In genomic region chr2:52874706-52875105, GRCh38 we compare ENCODE assay signal across 26 cellular contexts.
"Had no signal": no experiment of that assay in that cellular context is flagged by ENCODE, and none has a peak within 500 bp of the region (broad histone marks: within the 10 kb centered on the region; RNA-seq: fewer than 3 reads in every experiment).

No MANE protein-coding gene starts in this region.

- H3K9me3 ChIP-seq: esophagus muscularis mucosa, gastroesophageal sphincter, heart left ventricle, left lung, mucosa of descending colon, psoas muscle, thoracic aorta, tibial nerve, upper lobe of left lung, uterus had no signal

- DNase-seq: dermis blood vessel endothelial cell; effector memory CD4-positive, alpha-beta T cell; foreskin keratinocyte; heart left ventricle; left cardiac atrium; left lung; mesenchymal stem cell; mucosa of descending colon; naive thymus-derived CD4-positive, alpha-beta T cell; nucleus accumbens; posterior cingulate gyrus; psoas muscle; right cardiac atrium; stimulated activated CD4-positive, alpha-beta T cell treated with anti-CD3 and anti-CD28 coated beads, Interleukin-15, amount 100 ng/mL, for 24 hours; stimulated activated CD4-positive, alpha-beta T cell treated with anti-CD3 and anti-CD28 coated beads, Interleukin-2, amount 100 ng/mL, for 48 hours; stimulated activated naive B cell treated with anti-CD40 and anti-IgM and Interleukin-4, amounts not matched to agents 10 μg/mL and 1 μg/mL and 100 μg/mL, for 72 hours; upper lobe of left lung; uterus had no signal

- H2AFZ ChIP-seq: hepatocyte, neural progenitor cell had no signal

- H3K27ac ChIP-seq: coronary artery, esophagus muscularis mucosa, foreskin keratinocyte, gastroesophageal sphincter, heart left ventricle, hepatocyte, left lung, neural progenitor cell, psoas muscle, skin epidermis, thoracic aorta, tibial nerve, upper lobe of left lung, uterus had no signal

- ATAC-seq: foreskin keratinocyte; gastroesophageal sphincter; heart left ventricle; left cardiac atrium; left lung; mucosa of descending colon; naive thymus-derived CD4-positive, alpha-beta T cell; psoas muscle; right cardiac atrium; stimulated activated naive B cell treated with anti-CD40 and anti-IgM and Interleukin-4, amounts not matched to agents 10 μg/mL and 1 μg/mL and 100 μg/mL, for 72 hours had no signal

- H3K9ac ChIP-seq: neural progenitor cell had no signal

- H3K4me1 ChIP-seq: foreskin keratinocyte, heart left ventricle, left lung, neural progenitor cell, psoas muscle, tibial nerve, upper lobe of left lung, uterus had no signal

- H3K4me2 ChIP-seq: hepatocyte, neural progenitor cell had no signal

- H3K36me3 ChIP-seq: esophagus muscularis mucosa, gastroesophageal sphincter, heart left ventricle, left lung, neural progenitor cell, thoracic aorta, tibial nerve, upper lobe of left lung, uterus had no signal

- H3K4me3 ChIP-seq: coronary artery, esophagus muscularis mucosa, gastroesophageal sphincter, heart left ventricle, hepatocyte, left lung, mucosa of descending colon, neural progenitor cell, psoas muscle, skin epidermis, thoracic aorta, tibial nerve, upper lobe of left lung, uterus had no signal

- H3K79me2 ChIP-seq: hepatocyte had no signal

- H3K27me3 ChIP-seq: esophagus muscularis mucosa, gastroesophageal sphincter, heart left ventricle, hepatocyte, left lung, neural progenitor cell, tibial nerve, upper lobe of left lung, uterus had no signal
